11 cellular contexts compared by ENCODE assay signal in genomic region chr3:182325213-182325941, GRCh38.
DNase-seq lines count a peak whose midpoint lies in the region; ATAC-seq, FAIRE-seq and TF ChIP-seq lines count a peak whose summit lies in the region.
"Had no signal": no experiment of that assay in that cellular context is flagged by ENCODE, and none has a peak within 500 bp of the region (broad histone marks: within the 10 kb centered on the region; RNA-seq: fewer than 3 reads in every experiment).

No MANE protein-coding gene starts in this region.

- RAD21 ChIA-PET in GM12878 (lab: Charles Lee; ENCODE audit: unreplicated experiment), result no interaction called here

- intact Hi-C loops in GM12878 (cut with micrococcal nuclease; ENCODE audit: unreplicated experiment) (no loop called here), HepG2 (cut with micrococcal nuclease; ENCODE audit: unreplicated experiment) (no loop called here)

- no peak overlapping the region for H3K9ac ChIP-seq in GM12878 (ENCODE audit: control insufficient read depth, insufficient read depth, low read length)
- H3K9ac ChIP-seq in HepG2 (ENCODE audit: insufficient read depth, low read depth, low read length), result no peak overlapping the region

- H3K4me2 ChIP-seq in GM12878 (ENCODE audit: control insufficient read depth, insufficient read depth), result no peak overlapping the region
- H3K4me2 ChIP-seq in hepatocyte, result no peak overlapping the region
- H3K4me2 ChIP-seq in HepG2 (ENCODE audit: low read depth, low read length), result no peak overlapping the region

- FAIRE-seq in GM12878 (lab: Jason Lieb, UNC) (no peak), HepG2 (lab: Jason Lieb, UNC) (no peak)

- H3K9me3 ChIP-seq in GM12878 (replicated peaks; ENCODE audit: control insufficient read depth, insufficient read depth, low read length) (no peaks in the 10 kb centered on the region), hepatocyte (ENCODE audit: low read depth) (no peaks in the 10 kb centered on the region), HepG2 (ENCODE audit: low read length) (peaks cover 4% of the 10 kb centered on the region; the same call in 1 of the 2 replicates)
- H3K9me3 ChIP-seq: BE2C had no signal

- H3K36me3 ChIP-seq in GM12878 (ENCODE audit: control insufficient read depth in 2 of 2, insufficient read depth in 2 of 2, low read length in 1 of 2) (no peaks in the 10 kb centered on the region), hepatocyte (replicated peaks; ENCODE audit: insufficient read depth, low read depth) (no peaks in the 10 kb centered on the region), HepG2 (replicated peaks in 1 of 2; ENCODE audit: control insufficient read depth in 1 of 2, insufficient read depth in 2 of 2, low read length in 2 of 2) (no peaks in the 10 kb centered on the region)
- H3K36me3 ChIP-seq: BE2C had no signal

- 23% methylated on average over 10 of the region's 10 CpGs for WGBS in GM12878 (ENCODE audit: insufficient coverage, insufficient replicate concordance, low lambda C conversion rate, missing lambda C conversion rate)
- 93% methylated on average over 10 of the region's 10 CpGs for WGBS in hepatocyte (ENCODE audit: low lambda C conversion rate, missing lambda C conversion rate)
- 29% methylated on average over 10 of the region's 10 CpGs for WGBS in HepG2 (ENCODE audit: low lambda C conversion rate)

- POLR2A ChIA-PET in GM12878 (lab: Charles Lee) (no interaction called here), HepG2 (lab: Yijun Ruan, JAX) (no interaction called here)

- SMC1A ChIA-PET in GM12878 (lab: Charles Lee; ENCODE audit: uncharacterized antibody, unreplicated experiment), result interaction anchor here (1.2 to 1.4 kb wide), 2 partner anchors 18 to 35 kb away, joined by 4 read pairs; no protein-coding TSS in a partner anchor

- in situ Hi-C loops in GM12878 (cut with MboI) (no loop called here), HepG2 (cut with HindIII; ENCODE audit: extremely low pct_ligation_motif_present, low pct_unique_long_range_greater_than_20kb) (no loop called here)

- no peak for TF ChIP-seq CTCF in GM12878 (IDR thresholded peaks at IDR 0.05 in 2 of 3, conservative IDR thresholded peaks at IDR 0.05 in 1 of 3; ENCODE audit: control insufficient read depth in 2 of 3, extremely low read depth in 1 of 3, insufficient read depth in 1 of 3, low read depth in 3 of 3, low read length in 3 of 3)
- TF ChIP-seq CTCF in hepatocyte (IDR thresholded peaks at IDR 0.05; ENCODE audit: poor library complexity), result no peak
- no peak for TF ChIP-seq CTCF in HepG2 (CRISPR knock-in tag; IDR thresholded peaks at IDR 0.05)

- no peak overlapping the region for H3K27ac ChIP-seq in GM12878 (ENCODE audit: control insufficient read depth, insufficient read depth)
- H3K27ac ChIP-seq in hepatocyte, result no peak overlapping the region
- no peak overlapping the region for H3K27ac ChIP-seq in HepG2 (ENCODE audit: extremely low read length, insufficient read depth, low read length)

- ATAC-seq in GM21515 (IDR thresholded peaks at IDR 0.05; ENCODE audit: unreplicated experiment) (peak; percentile 66), HG03469 (IDR thresholded peaks at IDR 0.05; ENCODE audit: unreplicated experiment) (peak; percentile 88), GM12878 (peak; percentile 71), HepG2 (no peak)

- peak; percentile 75 for DNase-seq in Daoy (ENCODE audit: low read depth)
- peak; percentile 1 for DNase-seq in GM12878 (ENCODE audit: low read depth, low spot score)
- DNase-seq in hepatocyte (ENCODE audit: low spot score), result no peak
- no peak for DNase-seq in GM03348 (ENCODE audit: low spot score)
- DNase-seq in EL, result no peak
- DNase-seq in HepG2 (ENCODE audit: low spot score), result no peak
- DNase-seq: BE2C; NCI-H1048; stimulated activated CD4-positive, alpha-beta T cell treated with anti-CD3 and anti-CD28 coated beads, Interleukin-15, amount 100 ng/mL, for 24 hours had no signal

- H2AFZ ChIP-seq in GM12878 (ENCODE audit: control insufficient read depth, low read depth, low read length) (no peak overlapping the region), hepatocyte (no peak overlapping the region), HepG2 (ENCODE audit: low read length) (no peak overlapping the region)

- H3K4me1 ChIP-seq in GM12878 (ENCODE audit: control insufficient read depth, insufficient read depth, low read length), result no peaks in the 10 kb centered on the region
- H3K4me1 ChIP-seq in hepatocyte (ENCODE audit: insufficient read depth), result no peaks in the 10 kb centered on the region
- H3K4me1 ChIP-seq in HepG2 (ENCODE audit: insufficient read depth, low read length), result no peaks in the 10 kb centered on the region

- no peaks in the 10 kb centered on the region for H3K9me2 ChIP-seq in hepatocyte (replicated peaks; ENCODE audit: insufficient read depth)

- H4K20me1 ChIP-seq in GM12878 (ENCODE audit: control insufficient read depth, insufficient read depth) (no peaks in the 10 kb centered on the region), hepatocyte (ENCODE audit: insufficient read depth, poor library complexity, severe bottlenecking) (no peaks in the 10 kb centered on the region), HepG2 (ENCODE audit: insufficient read depth, low read length) (no peaks in the 10 kb centered on the region)

- TF ChIP-seq POLR2A in GM12878 (IDR thresholded peaks at IDR 0.05; ENCODE audit: low read depth, low read length) (no peak), HepG2 (IDR thresholded peaks at IDR 0.05; ENCODE audit: insufficient read depth in 1 of 2, low read depth in 2 of 2, low read length in 2 of 2) (no peak)

- H3K79me2 ChIP-seq in GM12878 (ENCODE audit: control insufficient read depth, insufficient read depth, low read length) (no peaks in the 10 kb centered on the region), hepatocyte (no peaks in the 10 kb centered on the region), HepG2 (ENCODE audit: insufficient read depth, low read length) (no peaks in the 10 kb centered on the region)

- BruUV-seq in GM12878 (replicated peaks; lab: Mats Ljungman, UMichigan) (no TSS peak), HepG2 (replicated peaks; lab: Mats Ljungman, UMichigan) (no TSS peak)

- no peak for TF ChIP-seq EP300 in GM12878 (IDR thresholded peaks at IDR 0.05; ENCODE audit: borderline replicate concordance in 1 of 2, control insufficient read depth in 1 of 2, low read depth in 2 of 2, low read length in 2 of 2)
- no peak for TF ChIP-seq EP300 in HepG2 (IDR thresholded peaks at IDR 0.05; ENCODE audit: low read depth in 2 of 2, low read length in 2 of 2)
- no peak for TF ChIP-seq EP300 in HepG2 (CRISPR knock-in tag; IDR thresholded peaks at IDR 0.05; ENCODE audit: borderline replicate concordance)

- CTCF ChIA-PET in GM12878 (lab: Yijun Ruan, JAX) (interaction anchor here (1.2 kb wide), 1 partner anchor 37 kb away, joined by 3 read pairs; no protein-coding TSS in a partner anchor), HepG2 (lab: Yijun Ruan, JAX; ENCODE audit: low intra/inter-chr PET ratio, low total read pairs) (no interaction called here)

- H3K4me3 ChIP-seq in GM12878, result no peak overlapping the region
- no peak overlapping the region for H3K4me3 ChIP-seq in hepatocyte
- no peak overlapping the region for H3K4me3 ChIP-seq in HepG2 (replicated peaks in 1 of 3; ENCODE audit: insufficient read depth in 1 of 3, low read depth in 2 of 3, low read length in 3 of 3)

- H3K27me3 ChIP-seq in GM12878 (replicated peaks in 1 of 2; ENCODE audit: control insufficient read depth in 2 of 2, insufficient read depth in 2 of 2, low read length in 1 of 2) (no peaks in the 10 kb centered on the region), hepatocyte (no peaks in the 10 kb centered on the region), HepG2 (ENCODE audit: control insufficient read depth in 1 of 2, insufficient read depth in 2 of 2, low read length in 2 of 2) (peaks cover 0 to 2% of the 10 kb centered on the region in 2 experiments; a peak in 1 of 5 replicates)
- H3K27me3 ChIP-seq: BE2C had no signal

- TF ChIP-seq RAD21 in GM12878 (IDR thresholded peaks at IDR 0.05; ENCODE audit: insufficient read depth, low read depth, low read length), result no peak
- TF ChIP-seq RAD21 in HepG2 (CRISPR knock-in tag; IDR thresholded peaks at IDR 0.05), result no peak

TF ChIP-seq in GM12878, 131 proteins besides CTCF, POLR2A, EP300 and RAD21 (continues in another document):
- TF ChIP-seq MEF2B (IDR thresholded peaks at IDR 0.05; ENCODE audit: partially characterized antibody, poor library complexity, severe bottlenecking), result peak; percentile 18
- TF ChIP-seq IKZF1 (conservative IDR thresholded peaks at IDR 0.05), result no peak
- no peak for TF ChIP-seq CBFB (IDR thresholded peaks at IDR 0.05; ENCODE audit: low read depth)
- no peak for TF ChIP-seq TARDBP (IDR thresholded peaks at IDR 0.05; ENCODE audit: borderline replicate concordance)
- TF ChIP-seq PML (IDR thresholded peaks at IDR 0.05; ENCODE audit: low read length), result no peak
- TF ChIP-seq SIN3A (IDR thresholded peaks at IDR 0.05; ENCODE audit: low read depth, low read length), result no peak
- TF ChIP-seq MEF2A (IDR thresholded peaks at IDR 0.05; ENCODE audit: insufficient read depth, low read depth, low read length), result peak; percentile 58; the same call in 1 of the 2 replicates

TF ChIP-seq in HepG2, 621 proteins besides CTCF, POLR2A, EP300 and RAD21 (continues in another document):
- no peak for TF ChIP-seq ZNF253 (CRISPR knock-in tag; IDR thresholded peaks at IDR 0.05; ENCODE audit: borderline replicate concordance)
- TF ChIP-seq CREB1 (IDR thresholded peaks at IDR 0.05), result no peak
- TF ChIP-seq CREB1 (CRISPR knock-in tag; IDR thresholded peaks at IDR 0.05), result no peak
- no peak for TF ChIP-seq ZNF777 (CRISPR knock-in tag; IDR thresholded peaks at IDR 0.05)
- TF ChIP-seq HDAC2 (CRISPR knock-in tag; IDR thresholded peaks at IDR 0.05), result no peak
- no peak for TF ChIP-seq ZNF691 (CRISPR knock-in tag; IDR thresholded peaks at IDR 0.05; ENCODE audit: borderline replicate concordance, low read depth)
- TF ChIP-seq ISL2 (CRISPR knock-in tag; IDR thresholded peaks at IDR 0.05), result no peak
- no peak for TF ChIP-seq SIX4 (CRISPR knock-in tag; IDR thresholded peaks at IDR 0.05)
- no peak for TF ChIP-seq SMYD3 (CRISPR knock-in tag; IDR thresholded peaks at IDR 0.05)
- TF ChIP-seq POLR2AphosphoS5 (IDR thresholded peaks at IDR 0.05; ENCODE audit: low read depth, low read length), result no peak
- no peak for TF ChIP-seq SALL2 (CRISPR knock-in tag; IDR thresholded peaks at IDR 0.05)
- TF ChIP-seq ZNF792 (CRISPR knock-in tag; IDR thresholded peaks at IDR 0.05), result no peak

Comparison
In these comparisons a context has a peak if more than half of its experiments do, and no peak if none do; other contexts are left out.
1. DNase-seq: peak in Daoy (single experiment) and GM12878 (single experiment); none in hepatocyte (single experiment), GM03348 (single experiment), EL (single experiment) and HepG2 (single experiment).